In genomic region chr11:114972105-114972504, GRCh38 we compare ENCODE assay signal across 33 cellular contexts.
"Had no signal": no experiment of that assay in that cellular context is flagged by ENCODE, and none has a peak within 500 bp of the region (broad histone marks: within the 10 kb centered on the region; RNA-seq: fewer than 3 reads in every experiment).

No MANE protein-coding gene starts in this region.

- H3K36me3 Mint-ChIP-seq: activated naive CD8-positive, alpha-beta T cell had no signal

- H3K4me1 Mint-ChIP-seq: activated CD4-positive, alpha-beta memory T cell treated with anti-CD3 and anti-CD28 coated beads, Interleukin-2, amount 10 ng/mL, durations not matched to agents 7 days and 5 days; activated CD4-positive, alpha-beta T cell treated with anti-CD3 and anti-CD28 coated beads, Interleukin-2, amount 10 ng/mL, durations not matched to agents 7 days and 5 days; central memory CD8-positive, alpha-beta T cell; endodermal cell had no signal

- H3K4me3 ChIP-seq: coronary artery, dorsolateral prefrontal cortex had no signal

- H3K9me3 Mint-ChIP-seq: activated CD4-positive, alpha-beta memory T cell treated with anti-CD3 and anti-CD28 coated beads, Interleukin-2, amount 10 ng/mL, durations not matched to agents 7 days and 5 days; activated CD4-positive, alpha-beta T cell treated with anti-CD3 and anti-CD28 coated beads, Interleukin-2, amount 10 ng/mL, durations not matched to agents 7 days and 5 days; activated T-cell treated with anti-CD3 and anti-CD28 coated beads, Interleukin-2, amount 50 U/mL, for 24 hours; central memory CD8-positive, alpha-beta T cell; dendritic cell treated with granulocyte-macrophage colony-stimulating factor and Interleukin-4, amounts not matched to agents 40 ng/mL and 50 ng/mL, for 4 days; endodermal cell had no signal

- FAIRE-seq: astrocyte, bronchial epithelial cell, frontal cortex, TTC549 had no signal

- H3K27me3 Mint-ChIP-seq: activated CD4-positive, alpha-beta memory T cell treated with anti-CD3 and anti-CD28 coated beads, Interleukin-2, amount 10 ng/mL, durations not matched to agents 7 days and 5 days; activated CD4-positive, alpha-beta T cell treated with anti-CD3 and anti-CD28 coated beads, Interleukin-2, amount 10 ng/mL, durations not matched to agents 7 days and 5 days; activated naive CD8-positive, alpha-beta T cell; activated T-cell treated with anti-CD3 and anti-CD28 coated beads, Interleukin-2, amount 50 U/mL, for 24 hours; dendritic cell treated with granulocyte-macrophage colony-stimulating factor and Interleukin-4, amounts not matched to agents 40 ng/mL and 50 ng/mL, for 4 days had no signal

- H3K4me3 Mint-ChIP-seq: activated CD4-positive, alpha-beta memory T cell treated with anti-CD3 and anti-CD28 coated beads, Interleukin-2, amount 10 ng/mL, durations not matched to agents 7 days and 5 days; activated CD4-positive, alpha-beta T cell treated with anti-CD3 and anti-CD28 coated beads, Interleukin-2, amount 10 ng/mL, durations not matched to agents 7 days and 5 days; activated naive CD8-positive, alpha-beta T cell; activated T-cell treated with anti-CD3 and anti-CD28 coated beads, Interleukin-2, amount 50 U/mL, for 24 hours; activated T-cell treated with anti-CD3 and anti-CD28 coated beads, Interleukin-2, amount 50 U/mL, for 72 hours; central memory CD8-positive, alpha-beta T cell; dendritic cell treated with granulocyte-macrophage colony-stimulating factor and Interleukin-4, amounts not matched to agents 40 ng/mL and 50 ng/mL, for 4 days; endodermal cell had no signal

- H3K36me3 ChIP-seq: brain microvascular endothelial cell, WERI-Rb-1 had no signal

- H3K27me3 ChIP-seq: brain microvascular endothelial cell had no signal

- H3K27ac Mint-ChIP-seq: activated CD4-positive, alpha-beta memory T cell treated with anti-CD3 and anti-CD28 coated beads, Interleukin-2, amount 10 ng/mL, durations not matched to agents 7 days and 5 days; activated CD4-positive, alpha-beta T cell treated with anti-CD3 and anti-CD28 coated beads, Interleukin-2, amount 10 ng/mL, durations not matched to agents 7 days and 5 days; activated naive CD8-positive, alpha-beta T cell; activated T-cell treated with anti-CD3 and anti-CD28 coated beads, Interleukin-2, amount 50 U/mL, for 24 hours; activated T-cell treated with anti-CD3 and anti-CD28 coated beads, Interleukin-2, amount 50 U/mL, for 72 hours; dendritic cell treated with granulocyte-macrophage colony-stimulating factor and Interleukin-4, amounts not matched to agents 40 ng/mL and 50 ng/mL, for 4 days; endodermal cell had no signal

- H3K27ac ChIP-seq: brain microvascular endothelial cell, coronary artery, dorsolateral prefrontal cortex, WERI-Rb-1 had no signal

- ATAC-seq: activated T-cell treated with anti-CD3 and anti-CD28 coated beads, Interleukin-2, amount 50 U/mL, for 72 hours; esophagus mucosa had no signal

- DNase-seq: activated CD4-positive, alpha-beta memory T cell treated with anti-CD3 and anti-CD28 coated beads, Interleukin-2, amount 10 ng/mL, durations not matched to agents 7 days and 5 days; activated CD4-positive, alpha-beta T cell treated with anti-CD3 and anti-CD28 coated beads for 1 hour; activated CD4-positive, alpha-beta T cell treated with anti-CD3 and anti-CD28 coated beads for 4 hours; activated CD4-positive, alpha-beta T cell treated with anti-CD3 and anti-CD28 coated beads, Interleukin-2, amount 10 ng/mL, durations not matched to agents 7 days and 5 days; activated CD4-positive, alpha-beta T cell treated with anti-CD3 and anti-CD28 coated beads, Interleukin-2, amount 50 U/mL, for 4 hours; activated CD4-positive, CD25-positive, alpha-beta regulatory T cell; activated CD8-positive, alpha-beta memory T cell treated with anti-CD3 and anti-CD28 coated beads, Interleukin-2, amount 50 U/mL, for 48 hours; activated effector memory CD4-positive, alpha-beta T cell treated with Interleukin-2 at 50 U/mL for 16 hours; activated gamma-delta T cell treated with Interleukin-2 at 50 U/mL for 16 hours; activated naive CD4-positive, alpha-beta T cell treated with anti-CD3 and anti-CD28 coated beads, Interleukin-2, amount 50 U/mL, for 16 hours; activated naive CD4-positive, alpha-beta T cell treated with Interleukin-2 at 50 U/mL for 16 hours; activated T-cell treated with anti-CD3 and anti-CD28 coated beads for 4 hours; activated T-cell treated with anti-CD3 and anti-CD28 coated beads, Interleukin-2, amount 50 U/mL, for 24 hours; activated T-cell treated with anti-CD3 and anti-CD28 coated beads, Interleukin-2, amount 50 U/mL, for 72 hours; amniotic stem cell; anterior cingulate cortex; brain microvascular endothelial cell; dorsolateral prefrontal cortex; effector memory CD4-positive, alpha-beta T cell; endodermal cell; foreskin fibroblast; head of caudate nucleus; T-helper 2 cell; WERI-Rb-1 had no signal
